1 cellular context compared by ENCODE assay signal in genomic region chr17:77885678-77886386, GRCh38.
TF ChIP-seq lines count a peak whose summit lies in the region.

No MANE protein-coding gene starts in this region.

TF ChIP-seq in K562, 482 proteins besides CTCF, POLR2A, EP300 and RAD21 (continued from another document):
- TF ChIP-seq ZBTB40 (IDR thresholded peaks at IDR 0.05): peak; percentile 44; the same call in 1 of the 2 replicates
- TF ChIP-seq ZBTB40 (CRISPR knock-in tag; IDR thresholded peaks at IDR 0.05): no peak
- TF ChIP-seq ZNF280A (IDR thresholded peaks at IDR 0.05; ENCODE audit: low read depth, partially characterized antibody): no peak
- no peak for TF ChIP-seq FOXK2 (conservative IDR thresholded peaks at IDR 0.05 in 1 of 2, IDR thresholded peaks at IDR 0.05 in 1 of 2; ENCODE audit: low read depth in 2 of 2)
- TF ChIP-seq ARID2 (IDR thresholded peaks at IDR 0.05): no peak
- TF ChIP-seq MTA1 (IDR thresholded peaks at IDR 0.05; ENCODE audit: borderline replicate concordance): peak; percentile 71; the same call in 1 of the 2 replicates
- peak; percentile 60 to 76; a peak in 2 of 4 replicates for TF ChIP-seq TRIM24 (IDR thresholded peaks at IDR 0.05)
- TF ChIP-seq ZFPM2 (CRISPR knock-in tag; IDR thresholded peaks at IDR 0.05): no peak
- no peak for TF ChIP-seq DACH1 (IDR thresholded peaks at IDR 0.05; ENCODE audit: partially characterized antibody)
- no peak for TF ChIP-seq KAT2B (IDR thresholded peaks at IDR 0.05; ENCODE audit: low read depth, low read length)
- TF ChIP-seq MLX (CRISPR knock-in tag; conservative IDR thresholded peaks at IDR 0.05): no peak
- no peak for TF ChIP-seq MAX (CRISPR knock-in tag; IDR thresholded peaks at IDR 0.05)
- TF ChIP-seq ZNF512 (tag; IDR thresholded peaks at IDR 0.05): peak; percentile 99
